1 cellular context compared by ENCODE assay signal in genomic region chr2:68774569-68775271, GRCh38.
TF ChIP-seq lines count a peak whose summit lies in the region.

No MANE protein-coding gene starts in this region.

TF ChIP-seq in K562, 482 proteins besides CTCF, POLR2A, EP300 and RAD21 (continued from another document and continues in another):
- TF ChIP-seq ARID4B (CRISPR knock-in tag; IDR thresholded peaks at IDR 0.05) (no peak), ZNF589 (CRISPR knock-in tag; IDR thresholded peaks at IDR 0.05; ENCODE audit: low read depth) (no peak), ZNF740 (CRISPR knock-in tag; IDR thresholded peaks at IDR 0.05) (no peak), ZNF740 (tag; IDR thresholded peaks at IDR 0.05) (no peak), ZNF121 (CRISPR knock-in tag; conservative IDR thresholded peaks at IDR 0.05) (no peak), MECOM (CRISPR knock-in tag; IDR thresholded peaks at IDR 0.05) (no peak), NEUROD1 (IDR thresholded peaks at IDR 0.05; ENCODE audit: borderline replicate concordance, low read depth, low read length, partially characterized antibody) (peak; percentile 26), ZNF24 (IDR thresholded peaks at IDR 0.05) (no peak), HMG20A (CRISPR knock-in tag; conservative IDR thresholded peaks at IDR 0.05) (no peak), PML (IDR thresholded peaks at IDR 0.05; ENCODE audit: low read length) (no peak), EP400 (IDR thresholded peaks at IDR 0.05) (peak; percentile 41; the same call in 1 of the 2 replicates), ZBTB5 (IDR thresholded peaks at IDR 0.05) (no peak), RUNX1 (IDR thresholded peaks at IDR 0.05; ENCODE audit: low read depth) (no peak), ETV5 (CRISPR knock-in tag; IDR thresholded peaks at IDR 0.05; ENCODE audit: low read depth) (peak; percentile 81), NR2F6 (CRISPR knock-in tag; IDR thresholded peaks at IDR 0.05) (no peak), ATF2 (CRISPR knock-in tag; IDR thresholded peaks at IDR 0.05) (no peak), GATAD2B (IDR thresholded peaks at IDR 0.05; ENCODE audit: borderline replicate concordance) (peak; percentile 80; the same call in 1 of the 2 replicates), ELF4 (CRISPR knock-in tag; IDR thresholded peaks at IDR 0.05) (no peak), SMARCA4 (IDR thresholded peaks at IDR 0.05) (peak; percentile 49; the same call in 1 of the 2 replicates), ASH1L (IDR thresholded peaks at IDR 0.05; ENCODE audit: borderline replicate concordance, low read depth, partially characterized antibody) (no peak), MAZ (CRISPR knock-in tag; conservative IDR thresholded peaks at IDR 0.05 in 1 of 2, IDR thresholded peaks at IDR 0.05 in 1 of 2) (peak in 1 of 2 experiments; percentile 51; a peak in 2 of 4 replicates), MGA (IDR thresholded peaks at IDR 0.05) (peak; percentile 45; the same call in 1 of the 2 replicates), MTF1 (CRISPR knock-in tag; IDR thresholded peaks at IDR 0.05; ENCODE audit: borderline replicate concordance) (no peak), MYBL2 (IDR thresholded peaks at IDR 0.05; ENCODE audit: low read depth) (no peak), MYBL2 (CRISPR knock-in tag; IDR thresholded peaks at IDR 0.05; ENCODE audit: borderline replicate concordance) (no peak), GATA2 (CRISPR knock-in tag; IDR thresholded peaks at IDR 0.05) (no peak)
- TF ChIP-seq, protein P1, sequence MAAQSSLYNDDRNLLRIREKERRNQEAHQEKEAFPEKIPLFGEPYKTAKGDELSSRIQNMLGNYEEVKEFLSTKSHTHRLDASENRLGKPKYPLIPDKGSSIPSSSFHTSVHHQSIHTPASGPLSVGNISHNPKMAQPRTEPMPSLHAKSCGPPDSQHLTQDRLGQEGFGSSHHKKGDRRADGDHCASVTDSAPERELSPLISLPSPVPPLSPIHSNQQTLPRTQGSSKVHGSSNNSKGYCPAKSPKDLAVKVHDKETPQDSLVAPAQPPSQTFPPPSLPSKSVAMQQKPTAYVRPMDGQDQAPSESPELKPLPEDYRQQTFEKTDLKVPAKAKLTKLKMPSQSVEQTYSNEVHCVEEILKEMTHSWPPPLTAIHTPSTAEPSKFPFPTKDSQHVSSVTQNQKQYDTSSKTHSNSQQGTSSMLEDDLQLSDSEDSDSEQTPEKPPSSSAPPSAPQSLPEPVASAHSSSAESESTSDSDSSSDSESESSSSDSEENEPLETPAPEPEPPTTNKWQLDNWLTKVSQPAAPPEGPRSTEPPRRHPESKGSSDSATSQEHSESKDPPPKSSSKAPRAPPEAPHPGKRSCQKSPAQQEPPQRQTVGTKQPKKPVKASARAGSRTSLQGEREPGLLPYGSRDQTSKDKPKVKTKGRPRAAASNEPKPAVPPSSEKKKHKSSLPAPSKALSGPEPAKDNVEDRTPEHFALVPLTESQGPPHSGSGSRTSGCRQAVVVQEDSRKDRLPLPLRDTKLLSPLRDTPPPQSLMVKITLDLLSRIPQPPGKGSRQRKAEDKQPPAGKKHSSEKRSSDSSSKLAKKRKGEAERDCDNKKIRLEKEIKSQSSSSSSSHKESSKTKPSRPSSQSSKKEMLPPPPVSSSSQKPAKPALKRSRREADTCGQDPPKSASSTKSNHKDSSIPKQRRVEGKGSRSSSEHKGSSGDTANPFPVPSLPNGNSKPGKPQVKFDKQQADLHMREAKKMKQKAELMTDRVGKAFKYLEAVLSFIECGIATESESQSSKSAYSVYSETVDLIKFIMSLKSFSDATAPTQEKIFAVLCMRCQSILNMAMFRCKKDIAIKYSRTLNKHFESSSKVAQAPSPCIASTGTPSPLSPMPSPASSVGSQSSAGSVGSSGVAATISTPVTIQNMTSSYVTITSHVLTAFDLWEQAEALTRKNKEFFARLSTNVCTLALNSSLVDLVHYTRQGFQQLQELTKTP (IDR thresholded peaks at IDR 0.05; ENCODE audit: low read depth in 1 of 2, partially characterized antibody in 2 of 2): no peak
- TF ChIP-seq, protein P2, sequence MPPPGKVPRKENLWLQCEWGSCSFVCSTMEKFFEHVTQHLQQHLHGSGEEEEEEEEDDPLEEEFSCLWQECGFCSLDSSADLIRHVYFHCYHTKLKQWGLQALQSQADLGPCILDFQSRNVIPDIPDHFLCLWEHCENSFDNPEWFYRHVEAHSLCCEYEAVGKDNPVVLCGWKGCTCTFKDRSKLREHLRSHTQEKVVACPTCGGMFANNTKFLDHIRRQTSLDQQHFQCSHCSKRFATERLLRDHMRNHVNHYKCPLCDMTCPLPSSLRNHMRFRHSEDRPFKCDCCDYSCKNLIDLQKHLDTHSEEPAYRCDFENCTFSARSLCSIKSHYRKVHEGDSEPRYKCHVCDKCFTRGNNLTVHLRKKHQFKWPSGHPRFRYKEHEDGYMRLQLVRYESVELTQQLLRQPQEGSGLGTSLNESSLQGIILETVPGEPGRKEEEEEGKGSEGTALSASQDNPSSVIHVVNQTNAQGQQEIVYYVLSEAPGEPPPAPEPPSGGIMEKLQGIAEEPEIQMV (tag; conservative IDR thresholded peaks at IDR 0.05; ENCODE audit: low read depth): no peak
